1 cellular context compared by ENCODE assay signal in genomic region chr19:12774588-12775555, GRCh38.
TF ChIP-seq lines count a peak whose summit lies in the region.

A gene with protein sequence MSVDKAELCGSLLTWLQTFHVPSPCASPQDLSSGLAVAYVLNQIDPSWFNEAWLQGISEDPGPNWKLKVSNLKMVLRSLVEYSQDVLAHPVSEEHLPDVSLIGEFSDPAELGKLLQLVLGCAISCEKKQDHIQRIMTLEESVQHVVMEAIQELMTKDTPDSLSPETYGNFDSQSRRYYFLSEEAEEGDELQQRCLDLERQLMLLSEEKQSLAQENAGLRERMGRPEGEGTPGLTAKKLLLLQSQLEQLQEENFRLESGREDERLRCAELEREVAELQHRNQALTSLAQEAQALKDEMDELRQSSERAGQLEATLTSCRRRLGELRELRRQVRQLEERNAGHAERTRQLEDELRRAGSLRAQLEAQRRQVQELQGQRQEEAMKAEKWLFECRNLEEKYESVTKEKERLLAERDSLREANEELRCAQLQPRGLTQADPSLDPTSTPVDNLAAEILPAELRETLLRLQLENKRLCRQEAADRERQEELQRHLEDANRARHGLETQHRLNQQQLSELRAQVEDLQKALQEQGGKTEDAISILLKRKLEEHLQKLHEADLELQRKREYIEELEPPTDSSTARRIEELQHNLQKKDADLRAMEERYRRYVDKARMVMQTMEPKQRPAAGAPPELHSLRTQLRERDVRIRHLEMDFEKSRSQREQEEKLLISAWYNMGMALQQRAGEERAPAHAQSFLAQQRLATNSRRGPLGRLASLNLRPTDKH (minus strand): TSS chr19:12775552. CDS start chr19:12775449, 103 bp downstream.

TF ChIP-seq in HepG2, 621 proteins besides CTCF, POLR2A, EP300 and RAD21 (continued from another document):
- TF ChIP-seq, protein P1, sequence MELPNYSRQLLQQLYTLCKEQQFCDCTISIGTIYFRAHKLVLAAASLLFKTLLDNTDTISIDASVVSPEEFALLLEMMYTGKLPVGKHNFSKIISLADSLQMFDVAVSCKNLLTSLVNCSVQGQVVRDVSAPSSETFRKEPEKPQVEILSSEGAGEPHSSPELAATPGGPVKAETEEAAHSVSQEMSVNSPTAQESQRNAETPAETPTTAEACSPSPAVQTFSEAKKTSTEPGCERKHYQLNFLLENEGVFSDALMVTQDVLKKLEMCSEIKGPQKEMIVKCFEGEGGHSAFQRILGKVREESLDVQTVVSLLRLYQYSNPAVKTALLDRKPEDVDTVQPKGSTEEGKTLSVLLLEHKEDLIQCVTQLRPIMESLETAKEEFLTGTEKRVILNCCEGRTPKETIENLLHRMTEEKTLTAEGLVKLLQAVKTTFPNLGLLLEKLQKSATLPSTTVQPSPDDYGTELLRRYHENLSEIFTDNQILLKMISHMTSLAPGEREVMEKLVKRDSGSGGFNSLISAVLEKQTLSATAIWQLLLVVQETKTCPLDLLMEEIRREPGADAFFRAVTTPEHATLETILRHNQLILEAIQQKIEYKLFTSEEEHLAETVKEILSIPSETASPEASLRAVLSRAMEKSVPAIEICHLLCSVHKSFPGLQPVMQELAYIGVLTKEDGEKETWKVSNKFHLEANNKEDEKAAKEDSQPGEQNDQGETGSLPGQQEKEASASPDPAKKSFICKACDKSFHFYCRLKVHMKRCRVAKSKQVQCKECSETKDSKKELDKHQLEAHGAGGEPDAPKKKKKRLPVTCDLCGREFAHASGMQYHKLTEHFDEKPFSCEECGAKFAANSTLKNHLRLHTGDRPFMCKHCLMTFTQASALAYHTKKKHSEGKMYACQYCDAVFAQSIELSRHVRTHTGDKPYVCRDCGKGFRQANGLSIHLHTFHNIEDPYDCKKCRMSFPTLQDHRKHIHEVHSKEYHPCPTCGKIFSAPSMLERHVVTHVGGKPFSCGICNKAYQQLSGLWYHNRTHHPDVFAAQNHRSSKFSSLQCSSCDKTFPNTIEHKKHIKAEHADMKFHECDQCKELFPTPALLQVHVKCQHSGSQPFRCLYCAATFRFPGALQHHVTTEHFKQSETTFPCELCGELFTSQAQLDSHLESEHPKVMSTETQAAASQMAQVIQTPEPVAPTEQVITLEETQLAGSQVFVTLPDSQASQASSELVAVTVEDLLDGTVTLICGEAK (IDR thresholded peaks at IDR 0.05), result no peak
- TF ChIP-seq, protein P1 (CRISPR knock-in tag; IDR thresholded peaks at IDR 0.05), result 0 out of 2 replicates have a peak, but pooled peaks have one; percentile 51
- TF ChIP-seq RFXAP (CRISPR knock-in tag; IDR thresholded peaks at IDR 0.05; ENCODE audit: borderline replicate concordance) (0 out of 2 replicates have a peak, but pooled peaks have one; percentile 8), HOXA5 (CRISPR knock-in tag; IDR thresholded peaks at IDR 0.05) (0 out of 2 replicates have a peak, but pooled peaks have one; percentile 15), ZNF546 (CRISPR knock-in tag; conservative IDR thresholded peaks at IDR 0.05) (peak; percentile 84), ZFP36L2 (CRISPR knock-in tag; IDR thresholded peaks at IDR 0.05) (no peak), MBNL3 (CRISPR knock-in tag; conservative IDR thresholded peaks at IDR 0.05) (no peak), ZNF747 (CRISPR knock-in tag; IDR thresholded peaks at IDR 0.05; ENCODE audit: borderline replicate concordance) (peak; percentile 35; the same call in 1 of the 2 replicates), ZNF274 (CRISPR knock-in tag; IDR thresholded peaks at IDR 0.05) (peak; percentile 38; the same call in 1 of the 2 replicates), IRX3 (CRISPR knock-in tag; IDR thresholded peaks at IDR 0.05; ENCODE audit: borderline replicate concordance, low read depth) (no peak), CC2D1A (CRISPR knock-in tag; IDR thresholded peaks at IDR 0.05) (0 out of 2 replicates have a peak, but pooled peaks have one; percentile 39), ZNF280B (CRISPR knock-in tag; IDR thresholded peaks at IDR 0.05; ENCODE audit: borderline replicate concordance) (peak; percentile 35; the same call in 1 of the 2 replicates), BCL3 (CRISPR knock-in tag; IDR thresholded peaks at IDR 0.05) (0 out of 2 replicates have a peak, but pooled peaks have one; percentile 8), MTF1 (CRISPR knock-in tag; IDR thresholded peaks at IDR 0.05) (no peak), ZNF225 (CRISPR knock-in tag; IDR thresholded peaks at IDR 0.05) (peak; percentile 72)
- TF ChIP-seq, protein P2, sequence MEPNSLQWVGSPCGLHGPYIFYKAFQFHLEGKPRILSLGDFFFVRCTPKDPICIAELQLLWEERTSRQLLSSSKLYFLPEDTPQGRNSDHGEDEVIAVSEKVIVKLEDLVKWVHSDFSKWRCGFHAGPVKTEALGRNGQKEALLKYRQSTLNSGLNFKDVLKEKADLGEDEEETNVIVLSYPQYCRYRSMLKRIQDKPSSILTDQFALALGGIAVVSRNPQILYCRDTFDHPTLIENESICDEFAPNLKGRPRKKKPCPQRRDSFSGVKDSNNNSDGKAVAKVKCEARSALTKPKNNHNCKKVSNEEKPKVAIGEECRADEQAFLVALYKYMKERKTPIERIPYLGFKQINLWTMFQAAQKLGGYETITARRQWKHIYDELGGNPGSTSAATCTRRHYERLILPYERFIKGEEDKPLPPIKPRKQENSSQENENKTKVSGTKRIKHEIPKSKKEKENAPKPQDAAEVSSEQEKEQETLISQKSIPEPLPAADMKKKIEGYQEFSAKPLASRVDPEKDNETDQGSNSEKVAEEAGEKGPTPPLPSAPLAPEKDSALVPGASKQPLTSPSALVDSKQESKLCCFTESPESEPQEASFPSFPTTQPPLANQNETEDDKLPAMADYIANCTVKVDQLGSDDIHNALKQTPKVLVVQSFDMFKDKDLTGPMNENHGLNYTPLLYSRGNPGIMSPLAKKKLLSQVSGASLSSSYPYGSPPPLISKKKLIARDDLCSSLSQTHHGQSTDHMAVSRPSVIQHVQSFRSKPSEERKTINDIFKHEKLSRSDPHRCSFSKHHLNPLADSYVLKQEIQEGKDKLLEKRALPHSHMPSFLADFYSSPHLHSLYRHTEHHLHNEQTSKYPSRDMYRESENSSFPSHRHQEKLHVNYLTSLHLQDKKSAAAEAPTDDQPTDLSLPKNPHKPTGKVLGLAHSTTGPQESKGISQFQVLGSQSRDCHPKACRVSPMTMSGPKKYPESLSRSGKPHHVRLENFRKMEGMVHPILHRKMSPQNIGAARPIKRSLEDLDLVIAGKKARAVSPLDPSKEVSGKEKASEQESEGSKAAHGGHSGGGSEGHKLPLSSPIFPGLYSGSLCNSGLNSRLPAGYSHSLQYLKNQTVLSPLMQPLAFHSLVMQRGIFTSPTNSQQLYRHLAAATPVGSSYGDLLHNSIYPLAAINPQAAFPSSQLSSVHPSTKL (CRISPR knock-in tag; IDR thresholded peaks at IDR 0.05), result 0 out of 2 replicates have a peak, but pooled peaks have one; percentile 6
- TF ChIP-seq, protein P3, sequence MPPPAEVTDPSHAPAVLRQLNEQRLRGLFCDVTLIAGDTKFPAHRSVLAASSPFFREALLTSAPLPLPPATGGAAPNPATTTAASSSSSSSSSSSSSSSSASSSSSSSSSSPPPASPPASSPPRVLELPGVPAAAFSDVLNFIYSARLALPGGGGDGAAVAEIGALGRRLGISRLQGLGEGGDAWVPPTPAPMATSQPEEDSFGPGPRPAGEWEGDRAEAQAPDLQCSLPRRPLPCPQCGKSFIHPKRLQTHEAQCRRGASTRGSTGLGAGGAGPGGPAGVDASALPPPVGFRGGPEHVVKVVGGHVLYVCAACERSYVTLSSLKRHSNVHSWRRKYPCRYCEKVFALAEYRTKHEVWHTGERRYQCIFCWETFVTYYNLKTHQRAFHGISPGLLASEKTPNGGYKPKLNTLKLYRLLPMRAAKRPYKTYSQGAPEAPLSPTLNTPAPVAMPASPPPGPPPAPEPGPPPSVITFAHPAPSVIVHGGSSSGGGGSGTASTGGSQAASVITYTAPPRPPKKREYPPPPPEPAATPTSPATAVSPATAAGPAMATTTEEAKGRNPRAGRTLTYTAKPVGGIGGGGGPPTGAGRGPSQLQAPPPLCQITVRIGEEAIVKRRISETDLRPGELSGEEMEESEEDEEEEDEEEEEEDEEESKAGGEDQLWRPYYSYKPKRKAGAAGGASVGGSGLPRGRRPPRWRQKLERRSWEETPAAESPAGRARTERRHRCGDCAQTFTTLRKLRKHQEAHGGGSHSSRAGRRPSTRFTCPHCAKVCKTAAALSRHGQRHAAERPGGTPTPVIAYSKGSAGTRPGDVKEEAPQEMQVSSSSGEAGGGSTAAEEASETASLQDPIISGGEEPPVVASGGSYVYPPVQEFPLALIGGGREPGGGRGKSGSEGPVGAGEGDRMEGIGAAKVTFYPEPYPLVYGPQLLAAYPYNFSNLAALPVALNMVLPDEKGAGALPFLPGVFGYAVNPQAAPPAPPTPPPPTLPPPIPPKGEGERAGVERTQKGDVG (CRISPR knock-in tag; IDR thresholded peaks at IDR 0.05; ENCODE audit: borderline replicate concordance), result peak; percentile 67; the same call in 1 of the 2 replicates
